Comparison of ENCODE assay signal across 9 cellular contexts in genomic region chr4:125728568-125728967, GRCh38.
DNase-seq lines count a peak whose midpoint lies in the region; ATAC-seq, FAIRE-seq and TF ChIP-seq lines count a peak whose summit lies in the region.
"Had no signal": no experiment of that assay in that cellular context is flagged by ENCODE, and none has a peak within 500 bp of the region (broad histone marks: within the 10 kb centered on the region; RNA-seq: fewer than 3 reads in every experiment).

No MANE protein-coding gene starts in this region.

- peak; percentile 63 for ATAC-seq in HCT116

- no TSS peak for BruUV-seq in HCT116 (replicated peaks; lab: Mats Ljungman, UMichigan)

- H3K4me1 ChIP-seq in HCT116 (ENCODE audit: control insufficient read depth in 1 of 2, insufficient read depth in 2 of 2, low read length in 2 of 2) (peaks cover 16 to 33% of the 10 kb centered on the region in 2 experiments), adipocyte (ENCODE audit: control insufficient read depth, insufficient read depth, low read length) (peaks cover 4% of the 10 kb centered on the region)

- H2AFZ ChIP-seq in HCT116 (ENCODE audit: low read depth, low read length, poor library complexity, severe bottlenecking): peak overlapping the region; percentile 57

- CTCF ChIA-PET in HCT116 (lab: Charles Lee): no interaction called here

- no peaks in the 10 kb centered on the region for H3K27me3 ChIP-seq in HCT116 (ENCODE audit: insufficient read depth, low read length)
- H3K27me3 ChIP-seq in adipocyte (replicated peaks; ENCODE audit: control insufficient read depth, insufficient read depth, low read length): no peaks in the 10 kb centered on the region

- peak overlapping the region; percentile 0; the same call in 1 of the 2 replicates for H3K27ac ChIP-seq in HCT116 (ENCODE audit: low read depth, low read length)

- H3K9me2 ChIP-seq in HCT116 (ENCODE audit: insufficient read depth): no peaks in the 10 kb centered on the region

- RAD21 ChIA-PET in HCT116 (lab: Charles Lee; ENCODE audit: low non-redundant PET in 1 of 2, low total read pairs in 2 of 2, uncharacterized antibody in 2 of 2, unreplicated experiment in 2 of 2): no interaction called here

- peak overlapping the region in 1 of 2 experiments; percentile 32; a peak in 2 of 4 replicates for H3K4me3 ChIP-seq in HCT116 (replicated peaks in 1 of 2; ENCODE audit: low read depth in 1 of 2, low read length in 2 of 2)
- H3K4me3 ChIP-seq in adipocyte (ENCODE audit: low read length): no peak overlapping the region

- H3K9me3 ChIP-seq in HCT116 (ENCODE audit: control insufficient read depth in 1 of 2, insufficient read depth in 1 of 2, low read depth in 1 of 2, low read length in 2 of 2) (no peaks in the 10 kb centered on the region), adipocyte (ENCODE audit: control insufficient read depth, low read length) (no peaks in the 10 kb centered on the region)

- DNase-seq in HCT116 (ENCODE audit: low read depth, low spot score): no peak
- DNase-seq in adipocyte (ENCODE audit: low read depth): peak; percentile 86
- peak; percentile 62 for DNase-seq in hepatic stellate cell (ENCODE audit: low spot score)
- DNase-seq in stromal cell of bone marrow (ENCODE audit: low read depth): peak; percentile 87
- no peak for DNase-seq in GM19239 (ENCODE audit: insufficient read length, low spot score)
- no peak for DNase-seq in CD1c-positive myeloid dendritic cell (ENCODE audit: extremely low spot score)
- no peak for DNase-seq in activated gamma-delta T cell (lab: John Stamatoyannopoulos, UW)
- DNase-seq: NCI-H1105, OCI-M1 had no signal

- H3K79me2 ChIP-seq in HCT116 (ENCODE audit: insufficient read depth, low read length): no peaks in the 10 kb centered on the region

- POLR2A ChIA-PET in HCT116 (lab: Charles Lee): no interaction called here

- FAIRE-seq in GM19239 (lab: Jason Lieb, UNC): no peak

- TF ChIP-seq POLR2A in HCT116 (IDR thresholded peaks at IDR 0.05; ENCODE audit: borderline replicate concordance, extremely low read depth, insufficient read depth, insufficient read length): no peak

- H3K9ac ChIP-seq in HCT116 (ENCODE audit: low read length) (peak overlapping the region; percentile 34), adipocyte (ENCODE audit: low read length) (no peak overlapping the region)

- H4K20me1 ChIP-seq in HCT116 (ENCODE audit: insufficient read depth): no peaks in the 10 kb centered on the region

- TF ChIP-seq RAD21 in HCT116 (IDR thresholded peaks at IDR 0.05; ENCODE audit: low read depth): no peak

- intact Hi-C loops in HCT116 (cut with micrococcal nuclease): no loop called here

- peak overlapping the region; percentile 69 for H3K4me2 ChIP-seq in HCT116 (ENCODE audit: low read length)

- no peak for TF ChIP-seq CTCF in HCT116 (IDR thresholded peaks at IDR 0.05 in 2 of 3, conservative IDR thresholded peaks at IDR 0.05 in 1 of 3; ENCODE audit: borderline replicate concordance in 1 of 3, insufficient read depth in 1 of 3, low read depth in 2 of 3, low read length in 2 of 3)

- no peaks in the 10 kb centered on the region for H3K36me3 ChIP-seq in HCT116 (ENCODE audit: control insufficient read depth in 1 of 2, insufficient read depth in 2 of 2, low read length in 2 of 2)
- H3K36me3 ChIP-seq in adipocyte (ENCODE audit: control insufficient read depth, insufficient read depth, low read length, severe bottlenecking): no peaks in the 10 kb centered on the region

TF ChIP-seq in HCT116, 20 proteins besides CTCF, POLR2A, EP300 and RAD21:
- TF ChIP-seq ATF3 (IDR thresholded peaks at IDR 0.05) (no peak), CEBPB (IDR thresholded peaks at IDR 0.05; ENCODE audit: low read depth) (peak; percentile 14; the same call in 1 of the 2 replicates), SIN3A (IDR thresholded peaks at IDR 0.05; ENCODE audit: low read depth) (no peak), CBX3 (IDR thresholded peaks at IDR 0.05; ENCODE audit: low read depth) (peak; percentile 59; the same call in 1 of the 2 replicates), ZBTB33 (IDR thresholded peaks at IDR 0.05; ENCODE audit: extremely low read depth, insufficient replicate concordance, low read length) (no peak), SP1 (IDR thresholded peaks at IDR 0.05; ENCODE audit: low read depth) (no peak), EGR1 (IDR thresholded peaks at IDR 0.05; ENCODE audit: low read depth) (no peak), YY1 (IDR thresholded peaks at IDR 0.05; ENCODE audit: extremely low read depth, insufficient replicate concordance, low read depth, low read length) (peak; percentile 40)

Comparison
In these comparisons a context has a peak if more than half of its experiments do, and no peak if none do; other contexts are left out.
1. DNase-seq: peak in adipocyte (single experiment), hepatic stellate cell (single experiment) and stromal cell of bone marrow (single experiment); none in HCT116 (single experiment), GM19239 (single experiment), CD1c-positive myeloid dendritic cell (single experiment) and activated gamma-delta T cell (single experiment).